14 cellular contexts compared by ENCODE assay signal in genomic region chr5:139577689-139578347, GRCh38. TPM values are rescaled to one million over a fixed set of nuclear protein-coding genes. Genes with fewer than 3 reads are reported as not detected.
A peak's percentile ranks its signal among the peaks of the same experiment; 100 is the strongest.
DNase-seq lines count a peak whose midpoint lies in the region; ATAC-seq, FAIRE-seq and TF ChIP-seq lines count a peak whose summit lies in the region.
"Had no signal": no experiment of that assay in that cellular context is flagged by ENCODE, and none has a peak within 500 bp of the region (broad histone marks: within the 10 kb centered on the region; RNA-seq: fewer than 3 reads in every experiment).

No MANE protein-coding gene starts in this region.

- no peak overlapping the region for H3K4me3 ChIP-seq in GM12878
- H3K4me3 ChIP-seq in trophoblast cell (ENCODE audit: low read depth, low read length), result no peak overlapping the region
- H3K4me3 ChIP-seq in lower leg skin (ENCODE audit: low read depth, poor library complexity, severe bottlenecking), result no peak overlapping the region
- H3K4me3 ChIP-seq: heart right ventricle, prostate gland had no signal

- no peak for TF ChIP-seq EP300 in GM12878 (IDR thresholded peaks at IDR 0.05; ENCODE audit: borderline replicate concordance in 1 of 2, control insufficient read depth in 1 of 2, low read depth in 2 of 2, low read length in 2 of 2)

- CTCF ChIA-PET in GM12878 (lab: Yijun Ruan, JAX), result interaction anchor here (0.9 to 4.3 kb wide), 8 partner anchors 9 to 58 kb away, joined by 3 to 24 read pairs (median 6); no protein-coding TSS in a partner anchor

- no peak overlapping the region for H2BK120ac ChIP-seq in trophoblast cell (ENCODE audit: insufficient read depth, low read length, poor library complexity)

- DNase-seq in T-helper 1 cell (no peak), NCI-H1694 treated with DMSO at 0.1 percent for 48 hours (lab: John Stamatoyannopoulos, UW) (peak; percentile 2), GM12878 (ENCODE audit: low read depth, low spot score) (no peak), trophoblast cell (no peak), lower leg skin (ENCODE audit: low spot score in 2 of 2) (no peak), glomerular visceral epithelial cell (ENCODE audit: extremely low spot score) (no peak)
- DNase-seq: activated CD4-positive, CD25-positive, alpha-beta regulatory T cell treated with anti-CD3 and anti-CD28 coated beads, Interleukin-2, amount 50 U/mL, for 72 hours; amniotic stem cell; DMS79 treated with DMSO at 0.1 percent for 48 hours; heart right ventricle; stimulated activated CD4-positive, alpha-beta T cell treated with anti-CD3 and anti-CD28 coated beads, Interleukin-4, amount 100 ng/mL, for 24 hours had no signal

- H3K18ac ChIP-seq in trophoblast cell (ENCODE audit: low read length), result no peak overlapping the region

- H3K79me2 ChIP-seq in GM12878 (ENCODE audit: control insufficient read depth, insufficient read depth, low read length) (peaks cover 81% of the 10 kb centered on the region), trophoblast cell (ENCODE audit: control insufficient read depth, insufficient read depth, low read length, poor library complexity) (peaks cover 24% of the 10 kb centered on the region)

- H4K91ac ChIP-seq in trophoblast cell (ENCODE audit: low read depth, low read length), result no peak overlapping the region

- TF ChIP-seq CTCF in GM12878 (IDR thresholded peaks at IDR 0.05 in 2 of 3, conservative IDR thresholded peaks at IDR 0.05 in 1 of 3; ENCODE audit: control insufficient read depth in 2 of 3, extremely low read depth in 1 of 3, insufficient read depth in 1 of 3, low read depth in 3 of 3, low read length in 3 of 3) (no peak), lower leg skin (IDR thresholded peaks at IDR 0.05) (no peak)

- SMC1A ChIA-PET in GM12878 (lab: Charles Lee; ENCODE audit: uncharacterized antibody, unreplicated experiment), result interaction anchor here (0.7 to 7.3 kb wide), 6 partner anchors 11 to 347 kb away, joined by 3 to 69 read pairs (median 6); no protein-coding TSS in a partner anchor

- 97% methylated on average over 5 of the region's 5 CpGs for WGBS in GM12878 (ENCODE audit: insufficient coverage, insufficient replicate concordance, low lambda C conversion rate, missing lambda C conversion rate)
- no CpG with 5 or more reads among the region's 5 CpGs for WGBS in trophoblast cell (ENCODE audit: extremely low coverage, insufficient coverage, insufficient read length)
- WGBS in lower leg skin, 2 donors, result 78 to 80% methylated on average over 5 of the region's 5 CpGs

- H3K4me3 Mint-ChIP-seq in T-helper 1 cell treated with Interleukin-12 subunit alpha and Interleukin-12 subunit beta and Interleukin-4 antibody, amounts not matched to agents 30 μg/mL and 1 μg/mL, for 36 hours, result no peak overlapping the region

- POLR2A ChIA-PET in GM12878 (lab: Charles Lee), result interaction anchor here (0.7 to 3.0 kb wide), 7 partner anchors 10 to 115 kb away, joined by 3 to 11 read pairs (median 4); partner anchors contain the start of gene UBE2D2

- H2BK12ac ChIP-seq in trophoblast cell (ENCODE audit: low read length), result no peak overlapping the region

- H2AFZ ChIP-seq in GM12878 (ENCODE audit: control insufficient read depth, low read depth, low read length) (no peak overlapping the region), trophoblast cell (ENCODE audit: insufficient read depth, low read length, poor library complexity) (no peak overlapping the region)

- no peaks in the 10 kb centered on the region for H3K9me3 Mint-ChIP-seq in T-helper 1 cell treated with Interleukin-12 subunit alpha and Interleukin-12 subunit beta and Interleukin-4 antibody, amounts not matched to agents 30 μg/mL and 1 μg/mL, for 36 hours

- no peak for TF ChIP-seq RAD21 in GM12878 (IDR thresholded peaks at IDR 0.05; ENCODE audit: insufficient read depth, low read depth, low read length)

- H4K8ac ChIP-seq in trophoblast cell (ENCODE audit: low read depth, low read length), result no peak overlapping the region

- in situ Hi-C loops in GM12878 (cut with MboI), result no loop called here

- H4K20me1 ChIP-seq in GM12878 (ENCODE audit: control insufficient read depth, insufficient read depth), result peaks cover 11% of the 10 kb centered on the region; the same call in 1 of the 2 replicates

- H3K4me2 ChIP-seq in GM12878 (ENCODE audit: control insufficient read depth, insufficient read depth), result peak overlapping the region; percentile 17
- H3K4me2 ChIP-seq in trophoblast cell (ENCODE audit: low read length), result no peak overlapping the region

- H3K27ac ChIP-seq in GM12878 (ENCODE audit: control insufficient read depth, insufficient read depth), result peak overlapping the region; percentile 5
- H3K27ac ChIP-seq in trophoblast cell (ENCODE audit: low read depth, low read length), result no peak overlapping the region
- H3K27ac ChIP-seq: prostate gland had no signal

- no peak overlapping the region for H4K12ac ChIP-seq in trophoblast cell (ENCODE audit: low read depth, low read length)

- ATAC-seq in GM12878, result no peak
- ATAC-seq in HG03442 (IDR thresholded peaks at IDR 0.05; ENCODE audit: unreplicated experiment), result no peak

- RAD21 ChIA-PET in GM12878 (lab: Charles Lee; ENCODE audit: unreplicated experiment), result interaction anchor here (0.9 to 4.9 kb wide), 4 partner anchors 13 to 59 kb away, joined by 3 to 23 read pairs (median 4); no protein-coding TSS in a partner anchor

- H3K27me3 ChIP-seq in GM12878 (replicated peaks in 1 of 2; ENCODE audit: control insufficient read depth in 2 of 2, insufficient read depth in 2 of 2, low read length in 1 of 2), result no peaks in the 10 kb centered on the region
- no peaks in the 10 kb centered on the region for H3K27me3 ChIP-seq in trophoblast cell (ENCODE audit: insufficient read depth, low read length)
- H3K27me3 ChIP-seq: heart right ventricle had no signal

- H3K79me1 ChIP-seq in trophoblast cell (ENCODE audit: low read length), result no peaks in the 10 kb centered on the region

- H2AK5ac ChIP-seq in trophoblast cell (ENCODE audit: low read length), result no peak overlapping the region

- H3K9me3 ChIP-seq in GM12878 (replicated peaks; ENCODE audit: control insufficient read depth, insufficient read depth, low read length), result no peaks in the 10 kb centered on the region; the same call in 2 of the 3 replicates
- no peaks in the 10 kb centered on the region for H3K9me3 ChIP-seq in trophoblast cell (ENCODE audit: insufficient read depth, low read depth, low read length)
- H3K9me3 ChIP-seq: heart right ventricle, prostate gland had no signal

- no peak overlapping the region for H2BK5ac ChIP-seq in trophoblast cell (ENCODE audit: low read depth, low read length, poor library complexity)

- no peaks in the 10 kb centered on the region for H3K27me3 Mint-ChIP-seq in T-helper 1 cell treated with Interleukin-12 subunit alpha and Interleukin-12 subunit beta and Interleukin-4 antibody, amounts not matched to agents 30 μg/mL and 1 μg/mL, for 36 hours (ENCODE audit: low read depth)

- H3K9ac ChIP-seq in GM12878 (ENCODE audit: control insufficient read depth, insufficient read depth, low read length) (no peak overlapping the region), trophoblast cell (ENCODE audit: low read length) (no peak overlapping the region)

- intact Hi-C loops in GM12878 (cut with micrococcal nuclease; ENCODE audit: unreplicated experiment), result loop anchor here (5.0 kb wide), 1 partner anchor 189 kb away; no protein-coding TSS in a partner anchor
- intact Hi-C loops in lower leg skin (cut with DNase I; ENCODE audit: low total_unique reads), result no loop called here

- H3K36me3 ChIP-seq in GM12878 (ENCODE audit: control insufficient read depth in 2 of 2, insufficient read depth in 2 of 2, low read length in 1 of 2) (peaks cover 0 to 3% of the 10 kb centered on the region in 2 experiments; a peak in 1 of 4 replicates), trophoblast cell (ENCODE audit: control insufficient read depth in 1 of 2, insufficient read depth in 2 of 2, low read length in 2 of 2) (peaks cover 5 to 10% of the 10 kb centered on the region in 2 experiments)
- H3K36me3 ChIP-seq: prostate gland had no signal

- H3K4ac ChIP-seq in trophoblast cell (ENCODE audit: low read depth, low read length), result peak overlapping the region; percentile 92

- no peak overlapping the region for H3K23ac ChIP-seq in trophoblast cell (ENCODE audit: low read length)

- TF ChIP-seq POLR2A in GM12878 (IDR thresholded peaks at IDR 0.05; ENCODE audit: low read depth, low read length) (no peak), lower leg skin (IDR thresholded peaks at IDR 0.05) (no peak)

- H3K4me1 Mint-ChIP-seq in T-helper 1 cell treated with Interleukin-12 subunit alpha and Interleukin-12 subunit beta and Interleukin-4 antibody, amounts not matched to agents 30 μg/mL and 1 μg/mL, for 36 hours (ENCODE audit: low read depth), result peaks cover 42% of the 10 kb centered on the region

- peaks cover 14% of the 10 kb centered on the region for H3K36me3 Mint-ChIP-seq in T-helper 1 cell treated with Interleukin-12 subunit alpha and Interleukin-12 subunit beta and Interleukin-4 antibody, amounts not matched to agents 30 μg/mL and 1 μg/mL, for 36 hours (ENCODE audit: low read depth)

- no peak for FAIRE-seq in GM12878 (lab: Jason Lieb, UNC)

- peaks cover 51% of the 10 kb centered on the region for H3K4me1 ChIP-seq in GM12878 (ENCODE audit: control insufficient read depth, insufficient read depth, low read length)
- peaks cover 0 to 2% of the 10 kb centered on the region in 2 experiments for H3K4me1 ChIP-seq in trophoblast cell (ENCODE audit: control insufficient read depth in 1 of 2, insufficient read depth in 2 of 2, low read length in 2 of 2)
- H3K4me1 ChIP-seq: prostate gland had no signal

- no peak overlapping the region for H3K14ac ChIP-seq in trophoblast cell (ENCODE audit: low read length)

- peak overlapping the region; percentile 78 for H3K27ac Mint-ChIP-seq in T-helper 1 cell treated with Interleukin-12 subunit alpha and Interleukin-12 subunit beta and Interleukin-4 antibody, amounts not matched to agents 30 μg/mL and 1 μg/mL, for 36 hours

- no TSS peak for BruUV-seq in GM12878 (replicated peaks; lab: Mats Ljungman, UMichigan)

RNA-seq across cellular contexts. Expression of gene UBE2D2, which starts 16.7 kb away (rescaled TPM):
- total RNA-seq in GM12878 (2013; cell fraction: nucleolus; rRNA removed), result 91.1 and 104 TPM in 2 replicates
- 93.1 and 107 TPM in 2 replicates for total RNA-seq in GM12878 (2014; rRNA removed)
- 134 and 136 TPM in 2 replicates for total RNA-seq in GM12878 (2014; rRNA removed; fragmentation: Illumina TruSeq; extraction: Trizol)
- total RNA-seq in GM12878 (2021), result 166 and 174 TPM in 2 replicates
- polyA plus RNA-seq in GM12878 (2011; ENCODE audit: low read depth), result 146 TPM
- polyA plus RNA-seq in GM12878 (2011; rRNA removed), result 139 and 185 TPM in 2 replicates
- polyA plus RNA-seq in GM12878 (2011; cell fraction: cytosol; rRNA removed), result 40.9 and 52.0 TPM in 2 replicates
- 40.3 and 44.3 TPM in 2 replicates for polyA plus RNA-seq in GM12878 (2011; cell fraction: nucleus; rRNA removed)
- 193 and 217 TPM in 2 replicates for polyA plus RNA-seq in GM12878 (2012)
- 120 and 151 TPM in 2 replicates for polyA plus RNA-seq in GM12878 (2014; fragmentation: Illumina TruSeq; extraction: Trizol)
- polyA plus RNA-seq in GM12878 (2014; fragmentation: Nextera tagmentation; extraction: Ambion mirVana), result 100 to 1,000 TPM in 1 of 2 experiments, 10 to 100 TPM in 1; 58.6 to 120 TPM
- polyA plus RNA-seq in GM12878 (2014; rRNA removed), result 79.2 and 99.2 TPM in 2 replicates
- polyA plus RNA-seq in GM12878 (2016; fragmentation: Nextera tagmentation; extraction: Ambion mirVana), result 100 to 1,000 TPM; 227 to 245 TPM
- 52.8 and 83.5 TPM in 2 replicates for polyA minus RNA-seq in GM12878 (2011; rRNA and poly(A)+ RNA removed)
- polyA minus RNA-seq in GM12878 (2011; cell fraction: cytosol; rRNA and poly(A)+ RNA removed), result 31.5 and 44.0 TPM in 2 replicates
- polyA minus RNA-seq in GM12878 (2011; cell fraction: nucleus; rRNA and poly(A)+ RNA removed), result 20.8 and 43.4 TPM in 2 replicates
- polyA plus RNA-seq in trophoblast cell (2013), result 113 and 115 TPM in 2 replicates
- 10 to 100 TPM; 80.0 to 99.8 (median 85.0) TPM for total RNA-seq in lower leg skin
